ENCODE assay signal across 18 cellular contexts in genomic region chr1:203931953-203932352, GRCh38.
"Had no signal": no experiment of that assay in that cellular context is flagged by ENCODE, and none has a peak within 500 bp of the region (broad histone marks: within the 10 kb centered on the region; RNA-seq: fewer than 3 reads in every experiment).

No MANE protein-coding gene starts in this region.

- H3K79me2 ChIP-seq: hepatocyte had no signal

- H3K4me3 ChIP-seq: hepatocyte, spleen, tibial artery, upper lobe of left lung, uterus had no signal

- ATAC-seq: left colon; naive thymus-derived CD4-positive, alpha-beta T cell; sciatic nerve; stimulated activated memory B cell treated with anti-CD40 and anti-IgM and Interleukin-4, amounts not matched to agents 10 μg/mL and 1 μg/mL and 100 μg/mL, for 72 hours had no signal

- H3K4me1 Mint-ChIP-seq: nephron progenitor cell; stimulated activated memory B cell treated with anti-CD40 and anti-IgM and Interleukin-4, amounts not matched to agents 10 μg/mL and 1 μg/mL and 100 μg/mL, for 72 hours had no signal

- H3K9me3 Mint-ChIP-seq: dendritic cell treated with granulocyte-macrophage colony-stimulating factor and Interleukin-4, amounts not matched to agents 40 ng/mL and 50 ng/mL, for 4 days; nephron progenitor cell; stimulated activated memory B cell treated with anti-CD40 and anti-IgM and Interleukin-4, amounts not matched to agents 10 μg/mL and 1 μg/mL and 100 μg/mL, for 72 hours; stimulated activated naive CD8-positive, alpha-beta T cell treated with anti-CD3 and anti-CD28 coated beads, Interleukin-15, Interleukin-2, amounts not matched to agents 100 ng/mL and 50 ng/mL, for 24 hours had no signal

- H2AFZ ChIP-seq: hepatocyte had no signal

- H3K27me3 ChIP-seq: hepatocyte, upper lobe of left lung, uterus had no signal

- H3K36me3 ChIP-seq: spleen, tibial artery, upper lobe of left lung, uterus had no signal

- DNase-seq: erythroblast; foreskin melanocyte; head of caudate nucleus; left colon; naive thymus-derived CD4-positive, alpha-beta T cell; nephron progenitor cell; spleen; stimulated activated CD4-positive, alpha-beta T cell treated with anti-CD3 and anti-CD28 coated beads, Interleukin-15, amount 100 ng/mL, for 24 hours; stimulated activated CD4-positive, alpha-beta T cell treated with anti-CD3 and anti-CD28 coated beads, Interleukin-1b, Interleukin-23, amount 100 ng/mL, for 48 hours; stimulated activated CD4-positive, alpha-beta T cell treated with anti-CD3 and anti-CD28 coated beads, Interleukin-4, amount 100 ng/mL, for 24 hours; tibial artery; upper lobe of left lung; uterus had no signal

- H3K36me3 Mint-ChIP-seq: naive thymus-derived CD4-positive, alpha-beta T cell; stimulated activated memory B cell treated with anti-CD40 and anti-IgM and Interleukin-4, amounts not matched to agents 10 μg/mL and 1 μg/mL and 100 μg/mL, for 72 hours had no signal

- H3K4me3 Mint-ChIP-seq: dendritic cell treated with granulocyte-macrophage colony-stimulating factor and Interleukin-4, amounts not matched to agents 40 ng/mL and 50 ng/mL, for 4 days; naive thymus-derived CD4-positive, alpha-beta T cell; nephron progenitor cell; stimulated activated memory B cell treated with anti-CD40 and anti-IgM and Interleukin-4, amounts not matched to agents 10 μg/mL and 1 μg/mL and 100 μg/mL, for 72 hours; stimulated activated naive CD8-positive, alpha-beta T cell treated with anti-CD3 and anti-CD28 coated beads, Interleukin-15, Interleukin-2, amounts not matched to agents 100 ng/mL and 50 ng/mL, for 24 hours had no signal

- H3K9me3 ChIP-seq: spleen, tibial artery, upper lobe of left lung, uterus had no signal

- H3K4me1 ChIP-seq: tibial artery, upper lobe of left lung, uterus had no signal

- H3K27ac Mint-ChIP-seq: dendritic cell treated with granulocyte-macrophage colony-stimulating factor and Interleukin-4, amounts not matched to agents 40 ng/mL and 50 ng/mL, for 4 days; naive thymus-derived CD4-positive, alpha-beta T cell; nephron progenitor cell; stimulated activated memory B cell treated with anti-CD40 and anti-IgM and Interleukin-4, amounts not matched to agents 10 μg/mL and 1 μg/mL and 100 μg/mL, for 72 hours; stimulated activated naive CD8-positive, alpha-beta T cell treated with anti-CD3 and anti-CD28 coated beads, Interleukin-15, Interleukin-2, amounts not matched to agents 100 ng/mL and 50 ng/mL, for 24 hours had no signal

- H3K4me2 ChIP-seq: hepatocyte had no signal

- H3K27ac ChIP-seq: hepatocyte, spleen, tibial artery, upper lobe of left lung, uterus had no signal
